17 cellular contexts compared by ENCODE assay signal in genomic region chr12:27769142-27769672, GRCh38.
A peak's percentile ranks its signal among the peaks of the same experiment; 100 is the strongest.
DNase-seq lines count a peak whose midpoint lies in the region; ATAC-seq and TF ChIP-seq lines count a peak whose summit lies in the region.
"Had no signal": no experiment of that assay in that cellular context is flagged by ENCODE, and none has a peak within 500 bp of the region (broad histone marks: within the 10 kb centered on the region; RNA-seq: fewer than 3 reads in every experiment).

No MANE protein-coding gene starts in this region.

- no peaks in the 10 kb centered on the region for H3K9me3 Mint-ChIP-seq in nephron
- H3K9me3 Mint-ChIP-seq in stimulated activated effector memory CD8-positive, alpha-beta T cell treated with anti-CD3 and anti-CD28 coated beads, Interleukin-12 subunit alpha, Interleukin-12 subunit beta, amount 100 ng/mL, for 72 hours = no peaks in the 10 kb centered on the region
- H3K9me3 Mint-ChIP-seq: CD8-positive, alpha-beta T cell had no signal

- TF ChIP-seq CTCF in nephron (IDR thresholded peaks at IDR 0.05; ENCODE audit: unreplicated experiment in 3 of 3) = no peak

- DNase-seq in EH (ENCODE audit: low read depth) (peak; percentile 48), adipocyte (ENCODE audit: low read depth) (peak; percentile 27), left kidney (ENCODE audit: low read depth, low spot score) (peak; percentile 18), NCI-H2196 (lab: John Stamatoyannopoulos, UW; ENCODE audit: unreplicated experiment) (no peak), NCI-H1105 (lab: John Stamatoyannopoulos, UW) (no peak), NCI-H2227 treated with DMSO at 0.1 percent for 48 hours (lab: John Stamatoyannopoulos, UW) (no peak)
- no peak for DNase-seq in stimulated activated effector memory CD8-positive, alpha-beta T cell treated with anti-CD3 and anti-CD28 coated beads, Interleukin-12 subunit alpha, Interleukin-12 subunit beta, amount 100 ng/mL, for 72 hours (ENCODE audit: low spot score in 2 of 2)
- DNase-seq: Calu3; CD8-positive, alpha-beta T cell; DMS79 treated with DMSO at 0.1 percent for 48 hours; EL; GM23248 had no signal

- H3K36me3 Mint-ChIP-seq in nephron (ENCODE audit: low read depth) = no peaks in the 10 kb centered on the region
- H3K36me3 Mint-ChIP-seq in stimulated activated effector memory CD8-positive, alpha-beta T cell treated with anti-CD3 and anti-CD28 coated beads, Interleukin-12 subunit alpha, Interleukin-12 subunit beta, amount 100 ng/mL, for 72 hours = no peaks in the 10 kb centered on the region
- H3K36me3 Mint-ChIP-seq: CD8-positive, alpha-beta T cell had no signal

- H3K9me3 ChIP-seq in adipocyte (ENCODE audit: control insufficient read depth, low read length) = no peaks in the 10 kb centered on the region
- H3K9me3 ChIP-seq: BLaER1 treated with 17β-estradiol and CSF1 and Interleukin-3, amounts not matched to agents 10 nM and 100 nM; HAP-1 had no signal

- H3K27me3 Mint-ChIP-seq in nephron (ENCODE audit: low read depth) = no peaks in the 10 kb centered on the region
- H3K27me3 Mint-ChIP-seq: B cell had no signal

- no peaks in the 10 kb centered on the region for H3K36me3 ChIP-seq in adipocyte (ENCODE audit: control insufficient read depth, insufficient read depth, low read length, severe bottlenecking)
- H3K36me3 ChIP-seq: HAP-1 had no signal

- no peak overlapping the region for H3K4me3 Mint-ChIP-seq in nephron
- no peak overlapping the region for H3K4me3 Mint-ChIP-seq in stimulated activated effector memory CD8-positive, alpha-beta T cell treated with anti-CD3 and anti-CD28 coated beads, Interleukin-12 subunit alpha, Interleukin-12 subunit beta, amount 100 ng/mL, for 72 hours
- H3K4me3 Mint-ChIP-seq: B cell; CD8-positive, alpha-beta T cell had no signal

- peak overlapping the region; percentile 44 to 83 (median 60) for H3K27ac Mint-ChIP-seq in nephron
- no peak overlapping the region for H3K27ac Mint-ChIP-seq in stimulated activated effector memory CD8-positive, alpha-beta T cell treated with anti-CD3 and anti-CD28 coated beads, Interleukin-12 subunit alpha, Interleukin-12 subunit beta, amount 100 ng/mL, for 72 hours
- H3K27ac Mint-ChIP-seq: B cell; CD8-positive, alpha-beta T cell had no signal

- no peak overlapping the region for H3K9ac ChIP-seq in adipocyte (ENCODE audit: low read length)
- H3K9ac ChIP-seq: BLaER1 treated with 17β-estradiol and CSF1 and Interleukin-3, amounts not matched to agents 10 nM and 100 nM; GM23248 had no signal

- H3K4me3 ChIP-seq in adipocyte (ENCODE audit: low read length) = no peak overlapping the region
- H3K4me3 ChIP-seq: BLaER1 treated with 17β-estradiol and CSF1 and Interleukin-3, amounts not matched to agents 10 nM and 100 nM; GM12878; GM23248; HAP-1 had no signal

- no peaks in the 10 kb centered on the region for H3K27me3 ChIP-seq in adipocyte (replicated peaks; ENCODE audit: control insufficient read depth, insufficient read depth, low read length)
- H3K27me3 ChIP-seq: BLaER1 treated with 17β-estradiol and CSF1 and Interleukin-3, amounts not matched to agents 10 nM and 100 nM had no signal

- H3K4me1 Mint-ChIP-seq in nephron = no peaks in the 10 kb centered on the region
- H3K4me1 Mint-ChIP-seq in stimulated activated effector memory CD8-positive, alpha-beta T cell treated with anti-CD3 and anti-CD28 coated beads, Interleukin-12 subunit alpha, Interleukin-12 subunit beta, amount 100 ng/mL, for 72 hours = no peaks in the 10 kb centered on the region
- H3K4me1 Mint-ChIP-seq: B cell had no signal

- no peak for ATAC-seq in stimulated activated effector memory CD8-positive, alpha-beta T cell treated with anti-CD3 and anti-CD28 coated beads, Interleukin-12 subunit alpha, Interleukin-12 subunit beta, amount 100 ng/mL, for 72 hours
- ATAC-seq: CD8-positive, alpha-beta T cell; GM12878 had no signal

- H3K4me1 ChIP-seq in adipocyte (ENCODE audit: control insufficient read depth, insufficient read depth, low read length) = no peaks in the 10 kb centered on the region

Comparison
In these comparisons a context has a peak if more than half of its experiments do, and no peak if none do; other contexts are left out.
1. DNase-seq: peak in EH (single experiment), adipocyte (single experiment) and left kidney (single experiment); none in NCI-H2196 (single experiment), NCI-H1105 (single experiment), stimulated activated effector memory CD8-positive, alpha-beta T cell treated with anti-CD3 and anti-CD28 coated beads, Interleukin-12 subunit alpha, Interleukin-12 subunit beta, amount 100 ng/mL, for 72 hours (0 of 2) and NCI-H2227 treated with DMSO at 0.1 percent for 48 hours (single experiment).